In genomic region chr1:191086910-191087309, GRCh38 we compare ENCODE assay signal across 1 cellular context.
TF ChIP-seq lines count a peak whose summit lies in the region.

No MANE protein-coding gene starts in this region.

TF ChIP-seq in IMR-90, 13 proteins besides CTCF, POLR2A, EP300 and RAD21 (continued from another document):
- TF ChIP-seq, protein P1, sequence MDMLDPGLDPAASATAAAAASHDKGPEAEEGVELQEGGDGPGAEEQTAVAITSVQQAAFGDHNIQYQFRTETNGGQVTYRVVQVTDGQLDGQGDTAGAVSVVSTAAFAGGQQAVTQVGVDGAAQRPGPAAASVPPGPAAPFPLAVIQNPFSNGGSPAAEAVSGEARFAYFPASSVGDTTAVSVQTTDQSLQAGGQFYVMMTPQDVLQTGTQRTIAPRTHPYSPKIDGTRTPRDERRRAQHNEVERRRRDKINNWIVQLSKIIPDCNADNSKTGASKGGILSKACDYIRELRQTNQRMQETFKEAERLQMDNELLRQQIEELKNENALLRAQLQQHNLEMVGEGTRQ (IDR thresholded peaks at IDR 0.05; ENCODE audit: low read depth, low read length): no peak
